ENCODE assay signal across 8 cellular contexts in the genomic region with DNA sequence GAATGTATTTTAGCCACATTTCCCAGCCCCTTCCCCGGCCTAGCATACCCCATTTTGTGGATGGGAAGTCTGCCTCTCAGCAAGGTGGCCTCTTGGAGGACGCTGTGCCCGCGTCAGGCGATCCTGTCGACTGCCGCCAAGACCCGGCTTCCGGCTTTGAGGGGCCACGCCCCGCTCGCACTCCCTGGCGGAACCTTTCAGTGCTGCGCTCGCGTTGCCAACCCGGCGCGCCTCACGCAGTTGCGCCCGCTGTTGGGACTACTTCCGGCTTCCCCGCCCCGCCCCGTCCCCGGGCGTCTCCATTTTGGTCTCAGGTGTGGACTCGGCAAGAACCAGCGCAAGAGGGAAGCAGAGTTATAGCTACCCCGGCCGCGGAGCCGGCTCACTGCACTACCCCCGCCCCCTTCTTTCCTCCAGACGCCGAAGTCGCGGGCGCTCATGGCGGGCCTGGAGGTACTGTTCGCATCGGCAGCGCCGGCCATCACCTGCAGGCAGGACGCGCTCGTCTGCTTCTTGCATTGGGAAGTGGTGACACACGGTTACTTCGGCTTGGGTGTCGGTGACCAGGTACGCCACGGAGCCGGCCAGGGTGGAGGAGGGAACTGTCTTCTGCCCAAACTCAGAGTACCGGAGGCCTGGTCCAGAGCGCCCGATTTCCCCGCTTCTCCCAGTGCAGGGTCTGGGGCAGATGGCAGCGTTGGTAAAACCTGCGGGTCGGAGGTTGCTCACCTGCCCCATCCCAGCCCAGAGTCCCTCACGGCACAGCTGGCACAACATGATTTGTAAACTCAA. TPM values are rescaled to one million over a fixed set of nuclear protein-coding genes. Genes with fewer than 3 reads are reported as not detected.
DNase-seq lines count a peak whose midpoint lies in the region; ATAC-seq, FAIRE-seq and TF ChIP-seq lines count a peak whose summit lies in the region.

A gene with protein sequence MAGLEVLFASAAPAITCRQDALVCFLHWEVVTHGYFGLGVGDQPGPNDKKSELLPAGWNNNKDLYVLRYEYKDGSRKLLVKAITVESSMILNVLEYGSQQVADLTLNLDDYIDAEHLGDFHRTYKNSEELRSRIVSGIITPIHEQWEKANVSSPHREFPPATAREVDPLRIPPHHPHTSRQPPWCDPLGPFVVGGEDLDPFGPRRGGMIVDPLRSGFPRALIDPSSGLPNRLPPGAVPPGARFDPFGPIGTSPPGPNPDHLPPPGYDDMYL (plus strand): TSS at position 267 of the 792 bp plus-strand sequence. CDS start 172 bp downstream, at position 439.

- H3K9ac ChIP-seq in kidney (ENCODE audit: low read length in 2 of 2) = peak within 1 kb of the TSS; percentile 96 to 98

- no peaks in the 10 kb centered on the region for H3K9me3 ChIP-seq in kidney (ENCODE audit: control insufficient read depth in 1 of 2, low read length in 2 of 2)

- H3K4me3 ChIP-seq in AG10803 (ENCODE audit: low read length) (peak within 1 kb of the TSS; percentile 99), kidney (ENCODE audit: low read length in 2 of 2) (peak within 1 kb of the TSS; percentile 97 to 99)

- TF ChIP-seq CTCF in AG10803 (conservative IDR thresholded peaks at IDR 0.05; ENCODE audit: low read length) (no peak), kidney (IDR thresholded peaks at IDR 0.05; ENCODE audit: borderline replicate concordance, extremely low read depth, insufficient read depth) (no peak)

- H3K36me3 ChIP-seq in kidney (ENCODE audit: control insufficient read depth in 1 of 2, insufficient read depth in 2 of 2, low read length in 2 of 2) = no peaks in the 10 kb centered on the region

- H3K27ac ChIP-seq in kidney (ENCODE audit: low read depth in 2 of 2, low read length in 2 of 2) = peak within 1 kb of the TSS; percentile 59 to 64

- H3K4me1 ChIP-seq in kidney (ENCODE audit: control insufficient read depth in 1 of 2, insufficient read depth in 1 of 2, low read depth in 1 of 2, low read length in 2 of 2) = peaks cover 12 to 22% of the 10 kb centered on the region in 2 donors

- DNase-seq in AG10803 (ENCODE audit: low read depth) = peak; percentile 89
- peak; percentile 87 for DNase-seq in NCI-H446 treated with DMSO at 0.1 percent for 48 hours (lab: John Stamatoyannopoulos, UW)
- peak; percentile 98 for DNase-seq in activated CD4-positive, CD25-positive, alpha-beta regulatory T cell treated with anti-CD3 and anti-CD28 coated beads, Interleukin-2, amount 50 U/mL, for 72 hours
- peak; percentile 91 for DNase-seq in cerebellum (ENCODE audit: low spot score)
- peak; percentile 98 for DNase-seq in kidney
- DNase-seq in stimulated activated CD4-positive, alpha-beta T cell treated with anti-CD3 and anti-CD28 coated beads, Interleukin-15, amount 100 ng/mL, for 24 hours = peak; percentile 96

- FAIRE-seq in kidney (lab: Jason Lieb, UNC) = peak; percentile 73

- intact Hi-C loops in kidney (cut with DNase I) = no loop called here

- ATAC-seq in GM19035 (IDR thresholded peaks at IDR 0.05; ENCODE audit: unreplicated experiment) (peak; percentile 96), HG03354 (IDR thresholded peaks at IDR 0.05; ENCODE audit: poor library complexity, severe bottlenecking, unreplicated experiment) (peak; percentile 97)

RNA-seq across cellular contexts. Expression of the gene that starts here (rescaled TPM):
- 29.3 TPM for total RNA-seq in cerebellum
- 135 TPM for total RNA-seq in kidney
- polyA plus RNA-seq in kidney (ENCODE audit: insufficient read depth, low read depth, low replicate concordance) = 93.2 TPM

Comparison
In these comparisons a context has a peak if more than half of its experiments do, and no peak if none do; other contexts are left out.
1. Peak in every context shown above with its lines: DNase-seq, ATAC-seq, H3K4me3 ChIP-seq and H3K27ac ChIP-seq.